1 cellular context compared by ENCODE assay signal in the genomic region with DNA sequence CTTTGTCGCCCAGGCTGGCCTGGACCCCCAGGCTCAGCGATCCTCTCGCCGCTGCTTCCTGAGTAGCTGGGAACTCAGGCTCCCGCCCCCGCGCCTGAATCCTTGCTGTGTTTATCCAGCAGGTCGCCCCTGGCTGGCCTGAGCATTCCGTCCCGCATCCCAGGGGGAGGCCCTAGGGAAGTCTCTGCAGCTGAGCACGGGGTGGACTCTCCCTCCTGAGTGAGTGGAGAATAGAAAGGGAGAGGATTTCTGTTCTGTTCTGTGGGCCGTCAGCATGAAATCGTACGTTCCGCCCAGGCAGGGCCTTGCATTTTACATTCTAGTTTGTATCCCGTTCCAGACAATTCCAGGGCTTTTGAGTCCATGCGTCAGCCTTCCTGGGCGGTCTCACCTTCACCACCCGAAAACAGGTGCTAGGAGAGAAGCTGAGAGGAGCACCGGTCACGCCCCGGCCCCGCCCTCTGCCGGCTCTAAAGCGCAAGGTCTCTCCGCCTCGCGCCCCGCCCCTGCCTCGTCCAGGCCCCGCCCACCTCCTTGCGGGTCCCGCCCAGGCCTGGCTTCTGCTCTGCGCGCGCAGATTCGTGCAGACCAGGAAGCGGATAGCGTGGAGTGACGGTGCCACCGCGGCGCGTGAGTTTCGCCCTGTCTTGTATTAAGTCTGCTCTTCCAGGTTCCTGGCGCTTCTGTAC.
TF ChIP-seq lines count a peak whose summit lies in the region.

A gene (plus strand): TSS at position 586 of the 689 bp plus-strand sequence. CDS start 15,285 bp downstream, outside the sequence.

TF ChIP-seq in HepG2, 621 proteins besides CTCF, POLR2A, EP300 and RAD21 (continued from another document):
- TF ChIP-seq ZSCAN9 (CRISPR knock-in tag; IDR thresholded peaks at IDR 0.05; ENCODE audit: borderline replicate concordance) (0 out of 2 replicates have a peak, but pooled peaks have one; percentile 24), NFKBIZ (CRISPR knock-in tag; IDR thresholded peaks at IDR 0.05) (no peak), ZNF768 (CRISPR knock-in tag; IDR thresholded peaks at IDR 0.05) (no peak), ZNF747 (CRISPR knock-in tag; IDR thresholded peaks at IDR 0.05; ENCODE audit: borderline replicate concordance) (no peak), SAP130 (CRISPR knock-in tag; IDR thresholded peaks at IDR 0.05; ENCODE audit: low read depth) (peak; percentile 79), ZNF816 (CRISPR knock-in tag; IDR thresholded peaks at IDR 0.05; ENCODE audit: borderline replicate concordance) (no peak), ZNF619 (CRISPR knock-in tag; IDR thresholded peaks at IDR 0.05) (no peak), HNF4G (IDR thresholded peaks at IDR 0.05; ENCODE audit: borderline replicate concordance, low read depth, low read length) (no peak), HNF4G (CRISPR knock-in tag; IDR thresholded peaks at IDR 0.05; ENCODE audit: borderline replicate concordance, low read depth) (peak; percentile 42; the same call in 1 of the 2 replicates), RBFOX2 (IDR thresholded peaks at IDR 0.05; ENCODE audit: low read depth, low read length) (peak; percentile 70), ATAD3A (CRISPR knock-in tag; IDR thresholded peaks at IDR 0.05) (no peak), MAFG (CRISPR knock-in tag; IDR thresholded peaks at IDR 0.05) (no peak), AHR (CRISPR knock-in tag; IDR thresholded peaks at IDR 0.05) (no peak), ZNF225 (CRISPR knock-in tag; IDR thresholded peaks at IDR 0.05) (no peak)
- TF ChIP-seq, protein P1, sequence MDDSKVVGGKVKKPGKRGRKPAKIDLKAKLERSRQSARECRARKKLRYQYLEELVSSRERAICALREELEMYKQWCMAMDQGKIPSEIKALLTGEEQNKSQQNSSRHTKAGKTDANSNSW (CRISPR knock-in tag; IDR thresholded peaks at IDR 0.05; ENCODE audit: borderline replicate concordance): no peak
- TF ChIP-seq, protein P2, sequence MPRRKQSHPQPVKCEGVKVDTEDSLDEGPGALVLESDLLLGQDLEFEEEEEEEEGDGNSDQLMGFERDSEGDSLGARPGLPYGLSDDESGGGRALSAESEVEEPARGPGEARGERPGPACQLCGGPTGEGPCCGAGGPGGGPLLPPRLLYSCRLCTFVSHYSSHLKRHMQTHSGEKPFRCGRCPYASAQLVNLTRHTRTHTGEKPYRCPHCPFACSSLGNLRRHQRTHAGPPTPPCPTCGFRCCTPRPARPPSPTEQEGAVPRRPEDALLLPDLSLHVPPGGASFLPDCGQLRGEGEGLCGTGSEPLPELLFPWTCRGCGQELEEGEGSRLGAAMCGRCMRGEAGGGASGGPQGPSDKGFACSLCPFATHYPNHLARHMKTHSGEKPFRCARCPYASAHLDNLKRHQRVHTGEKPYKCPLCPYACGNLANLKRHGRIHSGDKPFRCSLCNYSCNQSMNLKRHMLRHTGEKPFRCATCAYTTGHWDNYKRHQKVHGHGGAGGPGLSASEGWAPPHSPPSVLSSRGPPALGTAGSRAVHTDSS (CRISPR knock-in tag; conservative IDR thresholded peaks at IDR 0.05): no peak
- TF ChIP-seq, protein P3, sequence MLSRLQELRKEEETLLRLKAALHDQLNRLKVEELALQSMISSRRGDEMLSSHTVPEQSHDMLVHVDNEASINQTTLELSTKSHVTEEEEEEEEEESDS (CRISPR knock-in tag; IDR thresholded peaks at IDR 0.05; ENCODE audit: borderline replicate concordance): no peak
- TF ChIP-seq, protein P4, sequence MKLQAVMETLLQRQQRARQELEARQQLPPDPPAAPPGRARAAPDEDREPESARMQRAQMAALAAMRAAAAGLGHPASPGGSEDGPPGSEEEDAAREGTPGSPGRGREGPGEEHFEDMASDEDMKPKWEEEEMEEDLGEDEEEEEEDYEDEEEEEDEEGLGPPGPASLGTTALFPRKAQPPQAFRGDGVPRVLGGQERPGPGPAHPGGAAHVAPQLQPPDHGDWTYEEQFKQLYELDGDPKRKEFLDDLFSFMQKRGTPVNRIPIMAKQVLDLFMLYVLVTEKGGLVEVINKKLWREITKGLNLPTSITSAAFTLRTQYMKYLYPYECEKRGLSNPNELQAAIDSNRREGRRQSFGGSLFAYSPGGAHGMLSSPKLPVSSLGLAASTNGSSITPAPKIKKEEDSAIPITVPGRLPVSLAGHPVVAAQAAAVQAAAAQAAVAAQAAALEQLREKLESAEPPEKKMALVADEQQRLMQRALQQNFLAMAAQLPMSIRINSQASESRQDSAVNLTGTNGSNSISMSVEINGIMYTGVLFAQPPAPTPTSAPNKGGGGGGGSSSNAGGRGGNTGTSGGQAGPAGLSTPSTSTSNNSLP (IDR thresholded peaks at IDR 0.05; ENCODE audit: low read depth, low read length): no peak
- TF ChIP-seq, protein P5, sequence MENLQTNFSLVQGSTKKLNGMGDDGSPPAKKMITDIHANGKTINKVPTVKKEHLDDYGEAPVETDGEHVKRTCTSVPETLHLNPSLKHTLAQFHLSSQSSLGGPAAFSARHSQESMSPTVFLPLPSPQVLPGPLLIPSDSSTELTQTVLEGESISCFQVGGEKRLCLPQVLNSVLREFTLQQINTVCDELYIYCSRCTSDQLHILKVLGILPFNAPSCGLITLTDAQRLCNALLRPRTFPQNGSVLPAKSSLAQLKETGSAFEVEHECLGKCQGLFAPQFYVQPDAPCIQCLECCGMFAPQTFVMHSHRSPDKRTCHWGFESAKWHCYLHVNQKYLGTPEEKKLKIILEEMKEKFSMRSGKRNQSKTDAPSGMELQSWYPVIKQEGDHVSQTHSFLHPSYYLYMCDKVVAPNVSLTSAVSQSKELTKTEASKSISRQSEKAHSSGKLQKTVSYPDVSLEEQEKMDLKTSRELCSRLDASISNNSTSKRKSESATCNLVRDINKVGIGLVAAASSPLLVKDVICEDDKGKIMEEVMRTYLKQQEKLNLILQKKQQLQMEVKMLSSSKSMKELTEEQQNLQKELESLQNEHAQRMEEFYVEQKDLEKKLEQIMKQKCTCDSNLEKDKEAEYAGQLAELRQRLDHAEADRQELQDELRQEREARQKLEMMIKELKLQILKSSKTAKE (CRISPR knock-in tag; IDR thresholded peaks at IDR 0.05; ENCODE audit: borderline replicate concordance): no peak
- TF ChIP-seq, protein P6, sequence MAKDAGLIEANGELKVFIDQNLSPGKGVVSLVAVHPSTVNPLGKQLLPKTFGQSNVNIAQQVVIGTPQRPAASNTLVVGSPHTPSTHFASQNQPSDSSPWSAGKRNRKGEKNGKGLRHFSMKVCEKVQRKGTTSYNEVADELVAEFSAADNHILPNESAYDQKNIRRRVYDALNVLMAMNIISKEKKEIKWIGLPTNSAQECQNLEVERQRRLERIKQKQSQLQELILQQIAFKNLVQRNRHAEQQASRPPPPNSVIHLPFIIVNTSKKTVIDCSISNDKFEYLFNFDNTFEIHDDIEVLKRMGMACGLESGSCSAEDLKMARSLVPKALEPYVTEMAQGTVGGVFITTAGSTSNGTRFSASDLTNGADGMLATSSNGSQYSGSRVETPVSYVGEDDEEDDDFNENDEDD (CRISPR knock-in tag; IDR thresholded peaks at IDR 0.05; ENCODE audit: borderline replicate concordance): no peak
- TF ChIP-seq, protein P7, sequence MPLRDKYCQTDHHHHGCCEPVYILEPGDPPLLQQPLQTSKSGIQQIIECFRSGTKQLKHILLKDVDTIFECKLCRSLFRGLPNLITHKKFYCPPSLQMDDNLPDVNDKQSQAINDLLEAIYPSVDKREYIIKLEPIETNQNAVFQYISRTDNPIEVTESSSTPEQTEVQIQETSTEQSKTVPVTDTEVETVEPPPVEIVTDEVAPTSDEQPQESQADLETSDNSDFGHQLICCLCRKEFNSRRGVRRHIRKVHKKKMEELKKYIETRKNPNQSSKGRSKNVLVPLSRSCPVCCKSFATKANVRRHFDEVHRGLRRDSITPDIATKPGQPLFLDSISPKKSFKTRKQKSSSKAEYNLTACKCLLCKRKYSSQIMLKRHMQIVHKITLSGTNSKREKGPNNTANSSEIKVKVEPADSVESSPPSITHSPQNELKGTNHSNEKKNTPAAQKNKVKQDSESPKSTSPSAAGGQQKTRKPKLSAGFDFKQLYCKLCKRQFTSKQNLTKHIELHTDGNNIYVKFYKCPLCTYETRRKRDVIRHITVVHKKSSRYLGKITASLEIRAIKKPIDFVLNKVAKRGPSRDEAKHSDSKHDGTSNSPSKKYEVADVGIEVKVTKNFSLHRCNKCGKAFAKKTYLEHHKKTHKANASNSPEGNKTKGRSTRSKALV (CRISPR knock-in tag; IDR thresholded peaks at IDR 0.05): no peak
- TF ChIP-seq, protein P8, sequence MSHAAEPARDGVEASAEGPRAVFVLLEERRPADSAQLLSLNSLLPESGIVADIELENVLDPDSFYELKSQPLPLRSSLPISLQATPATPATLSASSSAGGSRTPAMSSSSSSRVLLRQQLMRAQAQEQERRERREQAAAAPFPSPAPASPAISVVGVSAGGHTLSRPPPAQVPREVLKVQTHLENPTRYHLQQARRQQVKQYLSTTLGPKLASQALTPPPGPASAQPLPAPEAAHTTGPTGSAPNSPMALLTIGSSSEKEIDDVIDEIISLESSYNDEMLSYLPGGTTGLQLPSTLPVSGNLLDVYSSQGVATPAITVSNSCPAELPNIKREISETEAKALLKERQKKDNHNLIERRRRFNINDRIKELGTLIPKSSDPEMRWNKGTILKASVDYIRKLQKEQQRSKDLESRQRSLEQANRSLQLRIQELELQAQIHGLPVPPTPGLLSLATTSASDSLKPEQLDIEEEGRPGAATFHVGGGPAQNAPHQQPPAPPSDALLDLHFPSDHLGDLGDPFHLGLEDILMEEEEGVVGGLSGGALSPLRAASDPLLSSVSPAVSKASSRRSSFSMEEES (CRISPR knock-in tag; IDR thresholded peaks at IDR 0.05): 0 out of 2 replicates have a peak, but pooled peaks have one; percentile 35
- TF ChIP-seq, protein P9, sequence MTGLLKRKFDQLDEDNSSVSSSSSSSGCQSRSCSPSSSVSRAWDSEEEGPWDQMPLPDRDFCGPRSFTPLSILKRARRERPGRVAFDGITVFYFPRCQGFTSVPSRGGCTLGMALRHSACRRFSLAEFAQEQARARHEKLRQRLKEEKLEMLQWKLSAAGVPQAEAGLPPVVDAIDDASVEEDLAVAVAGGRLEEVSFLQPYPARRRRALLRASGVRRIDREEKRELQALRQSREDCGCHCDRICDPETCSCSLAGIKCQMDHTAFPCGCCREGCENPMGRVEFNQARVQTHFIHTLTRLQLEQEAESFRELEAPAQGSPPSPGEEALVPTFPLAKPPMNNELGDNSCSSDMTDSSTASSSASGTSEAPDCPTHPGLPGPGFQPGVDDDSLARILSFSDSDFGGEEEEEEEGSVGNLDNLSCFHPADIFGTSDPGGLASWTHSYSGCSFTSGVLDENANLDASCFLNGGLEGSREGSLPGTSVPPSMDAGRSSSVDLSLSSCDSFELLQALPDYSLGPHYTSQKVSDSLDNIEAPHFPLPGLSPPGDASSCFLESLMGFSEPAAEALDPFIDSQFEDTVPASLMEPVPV (CRISPR knock-in tag; IDR thresholded peaks at IDR 0.05): no peak
- TF ChIP-seq, protein P10, sequence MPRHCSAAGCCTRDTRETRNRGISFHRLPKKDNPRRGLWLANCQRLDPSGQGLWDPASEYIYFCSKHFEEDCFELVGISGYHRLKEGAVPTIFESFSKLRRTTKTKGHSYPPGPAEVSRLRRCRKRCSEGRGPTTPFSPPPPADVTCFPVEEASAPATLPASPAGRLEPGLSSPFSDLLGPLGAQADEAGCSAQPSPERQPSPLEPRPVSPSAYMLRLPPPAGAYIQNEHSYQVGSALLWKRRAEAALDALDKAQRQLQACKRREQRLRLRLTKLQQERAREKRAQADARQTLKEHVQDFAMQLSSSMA (CRISPR knock-in tag; IDR thresholded peaks at IDR 0.05): no peak
- TF ChIP-seq, protein P11, sequence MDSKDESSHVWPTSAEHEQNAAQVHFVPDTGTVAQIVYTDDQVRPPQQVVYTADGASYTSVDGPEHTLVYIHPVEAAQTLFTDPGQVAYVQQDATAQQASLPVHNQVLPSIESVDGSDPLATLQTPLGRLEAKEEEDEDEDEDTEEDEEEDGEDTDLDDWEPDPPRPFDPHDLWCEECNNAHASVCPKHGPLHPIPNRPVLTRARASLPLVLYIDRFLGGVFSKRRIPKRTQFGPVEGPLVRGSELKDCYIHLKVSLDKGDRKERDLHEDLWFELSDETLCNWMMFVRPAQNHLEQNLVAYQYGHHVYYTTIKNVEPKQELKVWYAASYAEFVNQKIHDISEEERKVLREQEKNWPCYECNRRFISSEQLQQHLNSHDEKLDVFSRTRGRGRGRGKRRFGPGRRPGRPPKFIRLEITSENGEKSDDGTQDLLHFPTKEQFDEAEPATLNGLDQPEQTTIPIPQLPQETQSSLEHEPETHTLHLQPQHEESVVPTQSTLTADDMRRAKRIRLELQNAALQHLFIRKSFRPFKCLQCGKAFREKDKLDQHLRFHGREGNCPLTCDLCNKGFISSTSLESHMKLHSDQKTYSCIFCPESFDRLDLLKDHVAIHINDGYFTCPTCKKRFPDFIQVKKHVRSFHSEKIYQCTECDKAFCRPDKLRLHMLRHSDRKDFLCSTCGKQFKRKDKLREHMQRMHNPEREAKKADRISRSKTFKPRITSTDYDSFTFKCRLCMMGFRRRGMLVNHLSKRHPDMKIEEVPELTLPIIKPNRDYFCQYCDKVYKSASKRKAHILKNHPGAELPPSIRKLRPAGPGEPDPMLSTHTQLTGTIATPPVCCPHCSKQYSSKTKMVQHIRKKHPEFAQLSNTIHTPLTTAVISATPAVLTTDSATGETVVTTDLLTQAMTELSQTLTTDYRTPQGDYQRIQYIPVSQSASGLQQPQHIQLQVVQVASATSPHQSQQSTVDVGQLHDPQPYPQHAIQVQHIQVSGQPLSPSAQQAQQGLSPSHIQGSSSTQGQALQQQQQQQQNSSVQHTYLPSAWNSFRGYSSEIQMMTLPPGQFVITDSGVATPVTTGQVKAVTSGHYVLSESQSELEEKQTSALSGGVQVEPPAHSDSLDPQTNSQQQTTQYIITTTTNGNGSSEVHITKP (CRISPR knock-in tag; IDR thresholded peaks at IDR 0.05; ENCODE audit: low read depth): peak; percentile 87
- TF ChIP-seq, protein P12, sequence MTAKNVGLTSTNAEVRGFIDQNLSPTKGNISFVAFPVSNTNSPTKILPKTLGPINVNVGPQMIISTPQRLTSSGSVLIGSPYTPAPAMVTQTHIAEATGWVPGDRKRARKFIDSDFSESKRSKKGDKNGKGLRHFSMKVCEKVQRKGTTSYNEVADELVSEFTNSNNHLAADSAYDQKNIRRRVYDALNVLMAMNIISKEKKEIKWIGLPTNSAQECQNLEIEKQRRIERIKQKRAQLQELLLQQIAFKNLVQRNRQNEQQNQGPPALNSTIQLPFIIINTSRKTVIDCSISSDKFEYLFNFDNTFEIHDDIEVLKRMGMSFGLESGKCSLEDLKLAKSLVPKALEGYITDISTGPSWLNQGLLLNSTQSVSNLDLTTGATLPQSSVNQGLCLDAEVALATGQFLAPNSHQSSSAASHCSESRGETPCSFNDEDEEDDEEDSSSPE (CRISPR knock-in tag; IDR thresholded peaks at IDR 0.05): 0 out of 2 replicates have a peak, but pooled peaks have one; percentile 34
